8 cellular contexts compared by ENCODE assay signal in the genomic region with DNA sequence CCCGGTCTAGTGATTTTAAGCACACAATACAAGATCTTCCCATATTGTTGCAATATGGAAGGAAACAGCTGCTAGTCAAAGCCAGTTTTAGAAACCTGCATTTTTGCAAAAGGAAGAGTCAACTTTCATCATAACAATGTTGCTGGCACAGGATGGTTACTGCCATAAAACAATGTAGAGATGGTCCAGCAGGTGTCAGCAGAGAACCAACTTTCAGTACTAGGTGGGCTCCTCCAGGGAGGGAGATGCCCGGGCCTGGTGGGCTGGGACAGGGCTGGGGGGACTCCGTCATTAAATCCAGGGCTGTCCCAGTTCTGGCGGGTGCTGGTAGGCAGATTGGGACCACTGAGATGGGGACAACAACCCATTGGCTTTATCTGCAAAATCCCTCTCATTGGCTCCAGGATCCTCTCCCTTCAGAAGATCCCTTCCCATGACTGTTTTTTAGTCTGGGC. TPM values are rescaled to one million over a fixed set of nuclear protein-coding genes. Genes with fewer than 3 reads are reported as not detected.
A peak's percentile ranks its signal among the peaks of the same experiment; 100 is the strongest.
DNase-seq lines count a peak whose midpoint lies in the region; ATAC-seq and TF ChIP-seq lines count a peak whose summit lies in the region.

No MANE protein-coding gene starts in this region.

- no peak overlapping the region for H3K27ac ChIP-seq in thoracic aorta

- peak; percentile 74 for DNase-seq in BE2C
- peak; percentile 61 for DNase-seq in NCI-H1694 treated with DMSO at 0.1 percent for 48 hours (lab: John Stamatoyannopoulos, UW)
- DNase-seq in astrocyte of the hippocampus (ENCODE audit: low read depth, low spot score), result peak; percentile 59
- peak; percentile 53 for DNase-seq in iris pigment epithelial cell (ENCODE audit: low read depth)
- DNase-seq in thoracic aorta (ENCODE audit: low spot score), result no peak
- DNase-seq in cerebellar nuclear complex (lab: John Stamatoyannopoulos, UW), result no peak

- ATAC-seq in GM18868 (IDR thresholded peaks at IDR 0.05; ENCODE audit: unreplicated experiment), result peak; percentile 42
- ATAC-seq in thoracic aorta (ENCODE audit: insufficient number of reproducible peaks, low FRiP score, low read depth), result peak; percentile 32
- ATAC-seq in HG03520 (IDR thresholded peaks at IDR 0.05; ENCODE audit: unreplicated experiment), result no peak

- no peaks in the 10 kb centered on the region for H3K27me3 ChIP-seq in BE2C
- H3K27me3 ChIP-seq in thoracic aorta (replicated peaks; ENCODE audit: insufficient read depth), result no peaks in the 10 kb centered on the region

- H3K4me1 ChIP-seq in BE2C, result no peaks in the 10 kb centered on the region; the same call in 1 of the 2 replicates
- H3K4me1 ChIP-seq in thoracic aorta (ENCODE audit: control insufficient read depth in 1 of 2, low read depth in 2 of 2), result peaks cover 0 to 9% of the 10 kb centered on the region in 2 donors

- H3K4me3 ChIP-seq in BE2C (ENCODE audit: low read depth, low read length) (no peak overlapping the region), thoracic aorta (no peak overlapping the region)

- no peaks in the 10 kb centered on the region for H3K9me3 ChIP-seq in BE2C
- H3K9me3 ChIP-seq in thoracic aorta, result no peaks in the 10 kb centered on the region

- TF ChIP-seq CTCF in BE2C (IDR thresholded peaks at IDR 0.05; ENCODE audit: low read depth, low read length), result peak; percentile 88
- TF ChIP-seq CTCF in thoracic aorta (IDR thresholded peaks at IDR 0.05), result peak; percentile 58

- H3K36me3 ChIP-seq in BE2C, result no peaks in the 10 kb centered on the region
- H3K36me3 ChIP-seq in thoracic aorta, result no peaks in the 10 kb centered on the region

RNA-seq across cellular contexts. Expression of a gene that starts 5.0 kb away (rescaled TPM):
- 4.4 TPM for polyA plus RNA-seq in BE2C (2012; ENCODE audit: insufficient read depth, insufficient read length, low read depth)
- 10 to 100 TPM; 11.0 to 33.5 TPM for total RNA-seq in thoracic aorta

Comparison
In these comparisons a context has a peak if more than half of its experiments do, and no peak if none do; other contexts are left out.
1. DNase-seq: peak in BE2C (single experiment), NCI-H1694 treated with DMSO at 0.1 percent for 48 hours (single experiment), astrocyte of the hippocampus (single experiment) and iris pigment epithelial cell (single experiment); none in thoracic aorta (single experiment) and cerebellar nuclear complex (0 of 2).